Comparison of ENCODE assay signal across 1 cellular context in the genomic region with DNA sequence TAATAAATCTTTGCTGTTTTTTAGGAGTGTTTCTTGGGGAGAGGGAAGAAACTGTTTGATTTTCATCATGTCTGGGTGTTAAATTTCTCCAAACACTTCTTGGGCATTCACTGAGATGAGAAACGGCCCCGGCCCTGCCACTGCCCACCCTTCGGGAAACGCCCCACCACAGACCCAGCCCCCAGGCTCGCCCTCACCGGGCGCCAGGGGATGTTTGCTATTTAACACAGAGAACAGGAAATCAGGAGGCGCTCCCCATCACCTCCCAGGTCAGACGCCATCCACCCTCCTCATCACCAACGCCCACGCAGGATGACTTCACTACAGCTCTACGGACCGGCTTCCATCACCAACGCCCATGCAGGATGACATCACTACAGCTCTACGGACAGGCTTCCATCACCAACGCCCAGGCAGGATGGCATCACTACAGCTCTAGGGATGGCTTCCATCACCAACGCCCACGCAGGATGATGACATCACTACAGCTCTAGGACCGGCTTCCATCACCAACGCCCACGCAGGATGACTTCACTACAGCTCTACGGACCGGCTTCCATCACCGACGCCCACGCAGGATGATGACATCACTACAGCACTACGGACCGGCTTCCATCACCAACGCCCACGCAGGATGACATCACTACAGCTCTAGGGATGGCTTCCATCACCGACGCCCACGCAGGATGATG.
TF ChIP-seq lines count a peak whose summit lies in the region.
"Not testable (repeated sequence)": the region's sequence is repeated elsewhere in the genome, so short reads cannot be mapped to it uniquely, and the experiment has no call there.

No MANE protein-coding gene starts in this region.

TF ChIP-seq in K562, 482 proteins besides CTCF, POLR2A, EP300 and RAD21:
- peak; percentile 50; the same call in 1 of the 2 replicates for TF ChIP-seq CREB1 (IDR thresholded peaks at IDR 0.05)
- not testable (repeated sequence) for TF ChIP-seq CREB1 (CRISPR knock-in tag; IDR thresholded peaks at IDR 0.05)
- peak; percentile 76 for TF ChIP-seq EGR1 (conservative IDR thresholded peaks at IDR 0.05)
